In the genomic region with DNA sequence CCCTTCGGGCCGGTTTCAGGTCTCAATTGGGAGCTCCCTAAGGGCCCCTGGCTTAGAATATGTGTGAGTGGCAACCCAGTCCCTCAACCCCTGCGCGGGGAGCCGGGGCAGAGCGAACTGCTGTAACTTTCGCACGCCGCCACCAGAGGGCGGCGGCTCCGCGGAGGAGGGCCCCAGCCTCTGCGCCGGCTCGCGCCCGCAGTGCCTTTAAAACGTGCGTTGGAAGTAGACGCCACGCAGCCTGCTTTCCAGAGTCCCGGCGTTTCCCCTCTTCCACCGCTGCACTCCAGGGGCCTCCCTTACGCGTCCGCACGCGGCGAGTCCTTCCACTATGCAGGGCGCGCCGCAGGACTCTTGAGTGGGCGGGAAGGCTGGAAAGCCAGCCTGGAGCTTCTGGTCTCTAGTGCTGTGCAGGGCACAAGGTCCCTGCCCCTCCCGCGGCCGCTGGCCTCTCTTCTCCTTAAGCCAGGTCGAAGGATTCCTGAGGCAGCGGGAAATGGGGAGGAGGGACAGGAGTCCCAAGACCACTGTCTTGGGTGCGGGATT, we compare ENCODE assay signal across 9 cellular contexts. TPM values are rescaled to one million over a fixed set of nuclear protein-coding genes. Genes with fewer than 3 reads are reported as not detected.
DNase-seq lines count a peak whose midpoint lies in the region; ATAC-seq, FAIRE-seq and TF ChIP-seq lines count a peak whose summit lies in the region.
"Had no signal": no experiment of that assay in that cellular context is flagged by ENCODE, and none has a peak within 500 bp of the region (broad histone marks: within the 10 kb centered on the region; RNA-seq: fewer than 3 reads in every experiment).

No MANE protein-coding gene starts in this region.

- no peak for TF ChIP-seq POLR2A in stomach (IDR thresholded peaks at IDR 0.05)

- peak; percentile 91 for TF ChIP-seq RAD21 in neural cell (conservative IDR thresholded peaks at IDR 0.05)

- no peaks in the 10 kb centered on the region for H3K9me2 ChIP-seq in neural cell (ENCODE audit: insufficient read depth, low read length)

- H3K4me1 ChIP-seq in stomach = peaks cover 4 to 16% (median 15%) of the 10 kb centered on the region in 4 donors

- H3K27ac ChIP-seq in neural cell (ENCODE audit: low read length) = no peak overlapping the region
- H3K27ac ChIP-seq in stomach = peak overlapping the region in 4 of 5 donors; percentile 57 to 80 (median 66)

- peak overlapping the region; percentile 20 for H3K9ac ChIP-seq in neural cell (ENCODE audit: low read length)

- TF ChIP-seq EP300 in neural cell (conservative IDR thresholded peaks at IDR 0.05; ENCODE audit: poor library complexity, severe bottlenecking) (no peak), stomach (IDR thresholded peaks at IDR 0.05) (no peak)

- intact Hi-C loops in stomach (cut with DNase I; ENCODE audit: low total_unique reads) = loop anchor here (5.0 to 10.0 kb wide), 2 partner anchors 294 to 351 kb away; no protein-coding TSS in a partner anchor

- 2 to 8% (median 3%) methylated on average over 6 to 41 of the region's 41 CpGs for WGBS in stomach, 5 donors

- peak overlapping the region; percentile 8 for H2AFZ ChIP-seq in neural cell (ENCODE audit: low read depth, low read length)

- no peaks in the 10 kb centered on the region for H3K9me3 ChIP-seq in neural cell (ENCODE audit: low read length)
- H3K9me3 ChIP-seq in stomach = no peaks in the 10 kb centered on the region

- H3K27me3 ChIP-seq in neural cell (ENCODE audit: insufficient read depth, low read depth, low read length) (peaks cover 3% of the 10 kb centered on the region), stomach (no peaks in the 10 kb centered on the region)

- H3K4me3 ChIP-seq in fibroblast of villous mesenchyme (ENCODE audit: low read depth, low read length) = peak overlapping the region; percentile 56
- H3K4me3 ChIP-seq in neural cell (ENCODE audit: low read length) = peak overlapping the region; percentile 65
- H3K4me3 ChIP-seq in stomach = peak overlapping the region; percentile 43 to 58 (median 48)

- in situ Hi-C loops in KBM-7 (cut with MboI; ENCODE audit: low pct_unique_long_range_greater_than_20kb, low sequenced_read_pairs) = loop anchor here (10.0 kb wide), 1 partner anchor 311 kb away; no protein-coding TSS in a partner anchor

- H4K20me1 ChIP-seq in neural cell (ENCODE audit: insufficient read depth) = no peaks in the 10 kb centered on the region

- peak; percentile 71 for TF ChIP-seq CTCF in D721Med (IDR thresholded peaks at IDR 0.05; ENCODE audit: insufficient read depth, missing control alignments)
- peak; percentile 93 for TF ChIP-seq CTCF in fibroblast of villous mesenchyme (IDR thresholded peaks at IDR 0.05; ENCODE audit: insufficient read depth, low read depth, low read length)
- TF ChIP-seq CTCF in neural cell (IDR thresholded peaks at IDR 0.05; ENCODE audit: poor library complexity, severe bottlenecking) = peak; percentile 91
- TF ChIP-seq CTCF in stomach (IDR thresholded peaks at IDR 0.05) = peak in 5 of 7 experiments; percentile 83 to 96 (median 92)

- FAIRE-seq in D721Med (lab: Jason Lieb, UNC) = no peak

- H3K4me2 ChIP-seq in neural cell (ENCODE audit: low read length) = no peak overlapping the region

- no peaks in the 10 kb centered on the region for H3K79me2 ChIP-seq in neural cell (replicated peaks; ENCODE audit: insufficient read depth, low read length)

- ATAC-seq in GM21528 (IDR thresholded peaks at IDR 0.05; ENCODE audit: low FRiP score, unreplicated experiment) = peak; percentile 90

- DNase-seq in D721Med (ENCODE audit: insufficient read length, low spot score) = peak; percentile 59
- peak; percentile 94 for DNase-seq in KBM-7
- DNase-seq in RPMI7951 (ENCODE audit: low read depth) = peak; percentile 73
- peak; percentile 50 for DNase-seq in activated T-helper 9 cell treated with anti-CD3 and anti-CD28 coated beads, Interleukin-2, amount 50 U/mL, for 16 hours (ENCODE audit: low read depth)
- DNase-seq in fibroblast of villous mesenchyme (ENCODE audit: low read depth) = peak; percentile 78
- peak; percentile 87 for DNase-seq in stomach

- no peaks in the 10 kb centered on the region for H3K36me3 ChIP-seq in neural cell (ENCODE audit: insufficient read depth, low read length)
- no peaks in the 10 kb centered on the region for H3K36me3 ChIP-seq in stomach

- H3F3A ChIP-seq in neural cell (ENCODE audit: insufficient read depth, low read length, poor library complexity, severe bottlenecking) = no peaks in the 10 kb centered on the region

TF ChIP-seq in neural cell, 6 proteins besides CTCF, POLR2A, EP300 and RAD21:
- TF ChIP-seq SMC3 (conservative IDR thresholded peaks at IDR 0.05; ENCODE audit: poor library complexity) (peak; percentile 96), MXI1 (conservative IDR thresholded peaks at IDR 0.05; ENCODE audit: poor library complexity, severe bottlenecking) (peak; percentile 78), TAF1 (IDR thresholded peaks at IDR 0.05; ENCODE audit: low read depth) (no peak)
- TF ChIP-seq, protein P1, sequence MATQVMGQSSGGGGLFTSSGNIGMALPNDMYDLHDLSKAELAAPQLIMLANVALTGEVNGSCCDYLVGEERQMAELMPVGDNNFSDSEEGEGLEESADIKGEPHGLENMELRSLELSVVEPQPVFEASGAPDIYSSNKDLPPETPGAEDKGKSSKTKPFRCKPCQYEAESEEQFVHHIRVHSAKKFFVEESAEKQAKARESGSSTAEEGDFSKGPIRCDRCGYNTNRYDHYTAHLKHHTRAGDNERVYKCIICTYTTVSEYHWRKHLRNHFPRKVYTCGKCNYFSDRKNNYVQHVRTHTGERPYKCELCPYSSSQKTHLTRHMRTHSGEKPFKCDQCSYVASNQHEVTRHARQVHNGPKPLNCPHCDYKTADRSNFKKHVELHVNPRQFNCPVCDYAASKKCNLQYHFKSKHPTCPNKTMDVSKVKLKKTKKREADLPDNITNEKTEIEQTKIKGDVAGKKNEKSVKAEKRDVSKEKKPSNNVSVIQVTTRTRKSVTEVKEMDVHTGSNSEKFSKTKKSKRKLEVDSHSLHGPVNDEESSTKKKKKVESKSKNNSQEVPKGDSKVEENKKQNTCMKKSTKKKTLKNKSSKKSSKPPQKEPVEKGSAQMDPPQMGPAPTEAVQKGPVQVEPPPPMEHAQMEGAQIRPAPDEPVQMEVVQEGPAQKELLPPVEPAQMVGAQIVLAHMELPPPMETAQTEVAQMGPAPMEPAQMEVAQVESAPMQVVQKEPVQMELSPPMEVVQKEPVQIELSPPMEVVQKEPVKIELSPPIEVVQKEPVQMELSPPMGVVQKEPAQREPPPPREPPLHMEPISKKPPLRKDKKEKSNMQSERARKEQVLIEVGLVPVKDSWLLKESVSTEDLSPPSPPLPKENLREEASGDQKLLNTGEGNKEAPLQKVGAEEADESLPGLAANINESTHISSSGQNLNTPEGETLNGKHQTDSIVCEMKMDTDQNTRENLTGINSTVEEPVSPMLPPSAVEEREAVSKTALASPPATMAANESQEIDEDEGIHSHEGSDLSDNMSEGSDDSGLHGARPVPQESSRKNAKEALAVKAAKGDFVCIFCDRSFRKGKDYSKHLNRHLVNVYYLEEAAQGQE (IDR thresholded peaks at IDR 0.05; ENCODE audit: borderline replicate concordance) = no peak

RNA-seq across cellular contexts. Expression of gene RNU6-1, which starts 23.7 kb away (rescaled TPM):
- total RNA-seq in RPMI7951 (2014; rRNA removed; shearing (Covaris generic)) = not detected in 2 replicates
- total RNA-seq in fibroblast of villous mesenchyme (not detected in 2 replicates), stomach (not detected)
- polyA plus RNA-seq in neural cell (not detected in 2 replicates), stomach (not detected)
- polyA minus RNA-seq in neural cell = not detected in 2 replicates
- total RNA-seq: pulmonary artery endothelial cell had no signal

RNA-seq across cellular contexts. Expression of gene SKOR1, which starts 38.2 kb away (rescaled TPM):
- total RNA-seq in RPMI7951 (2014; rRNA removed; shearing (Covaris generic)) = not detected in 2 replicates
- total RNA-seq in fibroblast of villous mesenchyme (0.32 TPM in 1 of 2 replicates, not detected in the other), stomach (1 to 10 TPM in 2 of 5 donors, under 1 TPM in 2, not detected in 1; 0.14 to 5.8 (median 2.9) TPM)
- polyA plus RNA-seq in neural cell (0.81 and 0.94 TPM in 2 replicates), stomach (under 1 TPM in 2 of 3 donors, not detected in 1; 0.20 to 0.46 TPM)
- polyA minus RNA-seq in neural cell = 1.5 and 2.1 TPM in 2 replicates
